ENCODE assay signal across 17 cellular contexts in genomic region chr11:23278121-23278520, GRCh38.
DNase-seq lines count a peak whose midpoint lies in the region; ATAC-seq and TF ChIP-seq lines count a peak whose summit lies in the region.
"Had no signal": no experiment of that assay in that cellular context is flagged by ENCODE, and none has a peak within 500 bp of the region (broad histone marks: within the 10 kb centered on the region; RNA-seq: fewer than 3 reads in every experiment).

No MANE protein-coding gene starts in this region.

- H3K9me3 Mint-ChIP-seq in neural progenitor cell = no peaks in the 10 kb centered on the region
- H3K9me3 Mint-ChIP-seq in T-cell = peaks cover 3 to 18% (median 14%) of the 10 kb centered on the region in 3 donors

- no peaks in the 10 kb centered on the region for H3K4me1 ChIP-seq in neural progenitor cell
- H3K4me1 ChIP-seq: BLaER1 had no signal

- no peak overlapping the region for H3K4me3 ChIP-seq in epithelial cell of esophagus (ENCODE audit: low read length)
- no peak overlapping the region for H3K4me3 ChIP-seq in neural progenitor cell
- H3K4me3 ChIP-seq: BLaER1, lung, thoracic aorta had no signal

- no peaks in the 10 kb centered on the region for H3K79me2 ChIP-seq in neural progenitor cell (ENCODE audit: low read depth)

- no peak overlapping the region for H3K27ac Mint-ChIP-seq in neural progenitor cell
- H3K27ac Mint-ChIP-seq in T-cell = no peak overlapping the region
- H3K27ac Mint-ChIP-seq: activated T-helper 17 cell treated with anti-CD3 and anti-CD28 coated beads, Interleukin-2, amount 50 U/mL, for 72 hours; naive thymus-derived CD4-positive, alpha-beta T cell had no signal

- H2AFZ ChIP-seq in neural progenitor cell (replicated peaks) = peak overlapping the region; percentile 11

- CTCF ChIA-PET in T-cell (lab: Charles Lee) = no interaction called here

- POLR2A ChIA-PET in T-cell (lab: Charles Lee) = interaction anchor here in 1 of 2 donors (0.7 kb wide), 1 partner anchor 19 kb away, joined by 3 read pairs; no protein-coding TSS in a partner anchor

- no peaks in the 10 kb centered on the region for H3K27me3 ChIP-seq in neural progenitor cell
- H3K27me3 ChIP-seq: BLaER1 had no signal

- H3K27me3 Mint-ChIP-seq in neural progenitor cell (ENCODE audit: insufficient read depth, low read depth) (no peaks in the 10 kb centered on the region), T-cell (no peaks in the 10 kb centered on the region)
- H3K27me3 Mint-ChIP-seq: activated T-helper 17 cell treated with anti-CD3 and anti-CD28 coated beads, Interleukin-2, amount 50 U/mL, for 72 hours; naive thymus-derived CD4-positive, alpha-beta T cell had no signal

- TF ChIP-seq CTCF in epithelial cell of esophagus (IDR thresholded peaks at IDR 0.05; ENCODE audit: insufficient read depth, low read depth, low read length, missing control alignments) = no peak
- TF ChIP-seq CTCF in neural progenitor cell (IDR thresholded peaks at IDR 0.05) = no peak

- no peaks in the 10 kb centered on the region for H3K36me3 Mint-ChIP-seq in neural progenitor cell
- H3K36me3 Mint-ChIP-seq in T-cell = no peaks in the 10 kb centered on the region
- H3K36me3 Mint-ChIP-seq: naive thymus-derived CD4-positive, alpha-beta T cell had no signal

- ATAC-seq in T-cell (replicated peaks in 1 of 4) = no peak
- no peak for ATAC-seq in GM21786 (IDR thresholded peaks at IDR 0.05; ENCODE audit: unreplicated experiment)
- ATAC-seq: activated T-helper 17 cell treated with anti-CD3 and anti-CD28 coated beads, Interleukin-2, amount 50 U/mL, for 72 hours; naive thymus-derived CD4-positive, alpha-beta T cell; Right ventricle myocardium inferior had no signal

- peak; percentile 73 for DNase-seq in ELR (ENCODE audit: low read depth)
- DNase-seq in epithelial cell of esophagus (ENCODE audit: low read depth) = peak; percentile 71
- DNase-seq in neural progenitor cell (ENCODE audit: low spot score) = no peak
- no peak for DNase-seq in T-cell
- DNase-seq in cerebellar cortex (ENCODE audit: low spot score) = no peak
- DNase-seq in SKM-1 treated with dmso at 0.1 percent for 144 hours (lab: John Stamatoyannopoulos, UW; ENCODE audit: unreplicated experiment) = no peak
- DNase-seq: naive thymus-derived CD4-positive, alpha-beta T cell; NCI-H1436 treated with DMSO at 0.1 percent for 48 hours; NCI-H345; stimulated activated CD4-positive, alpha-beta T cell treated with anti-CD3 and anti-CD28 coated beads, Interleukin-4, amount 100 ng/mL, for 24 hours had no signal

- H3K36me3 ChIP-seq in neural progenitor cell = no peaks in the 10 kb centered on the region
- H3K36me3 ChIP-seq: BLaER1, thoracic aorta had no signal

- H3K9ac ChIP-seq in neural progenitor cell = no peak overlapping the region
- H3K9ac ChIP-seq: BLaER1 had no signal

- no peak overlapping the region for H3K27ac ChIP-seq in neural progenitor cell
- H3K27ac ChIP-seq: BLaER1, thoracic aorta had no signal

- no peaks in the 10 kb centered on the region for H3F3A ChIP-seq in neural progenitor cell (ENCODE audit: low read depth)

- H3K4me1 Mint-ChIP-seq in neural progenitor cell (no peaks in the 10 kb centered on the region), T-cell (no peaks in the 10 kb centered on the region)
- H3K4me1 Mint-ChIP-seq: activated T-helper 17 cell treated with anti-CD3 and anti-CD28 coated beads, Interleukin-2, amount 50 U/mL, for 72 hours; naive thymus-derived CD4-positive, alpha-beta T cell had no signal

- no peaks in the 10 kb centered on the region for H3K9me3 ChIP-seq in neural progenitor cell (ENCODE audit: low read depth)
- H3K9me3 ChIP-seq: BLaER1, thoracic aorta had no signal

- H3K4me3 Mint-ChIP-seq in neural progenitor cell = no peak overlapping the region
- H3K4me3 Mint-ChIP-seq in T-cell = no peak overlapping the region
- H3K4me3 Mint-ChIP-seq: activated T-helper 17 cell treated with anti-CD3 and anti-CD28 coated beads, Interleukin-2, amount 50 U/mL, for 72 hours; naive thymus-derived CD4-positive, alpha-beta T cell had no signal

- no peaks in the 10 kb centered on the region for H4K20me1 ChIP-seq in neural progenitor cell (ENCODE audit: low read depth)
- H4K20me1 ChIP-seq: BLaER1 had no signal

- H3K4me2 ChIP-seq in neural progenitor cell = no peak overlapping the region
- H3K4me2 ChIP-seq: BLaER1 had no signal

TF ChIP-seq in PFSK-1, 5 proteins besides CTCF, POLR2A, EP300 and RAD21:
- TF ChIP-seq TAF1 (IDR thresholded peaks at IDR 0.05; ENCODE audit: borderline replicate concordance, insufficient read depth, low read length) (no peak), FOXP2 (optimal IDR thresholded peaks at IDR 0.05; ENCODE audit: borderline replicate concordance, extremely low read depth, extremely low read length, insufficient read depth) (peak; percentile 22)

Comparison
In these comparisons a context has a peak if more than half of its experiments do, and no peak if none do; other contexts are left out.
1. DNase-seq: peak in ELR (single experiment) and epithelial cell of esophagus (single experiment); none in neural progenitor cell (single experiment), T-cell (0 of 34), cerebellar cortex (single experiment) and SKM-1 treated with dmso at 0.1 percent for 144 hours (single experiment).